ENCODE assay signal across 9 cellular contexts in the genomic region with DNA sequence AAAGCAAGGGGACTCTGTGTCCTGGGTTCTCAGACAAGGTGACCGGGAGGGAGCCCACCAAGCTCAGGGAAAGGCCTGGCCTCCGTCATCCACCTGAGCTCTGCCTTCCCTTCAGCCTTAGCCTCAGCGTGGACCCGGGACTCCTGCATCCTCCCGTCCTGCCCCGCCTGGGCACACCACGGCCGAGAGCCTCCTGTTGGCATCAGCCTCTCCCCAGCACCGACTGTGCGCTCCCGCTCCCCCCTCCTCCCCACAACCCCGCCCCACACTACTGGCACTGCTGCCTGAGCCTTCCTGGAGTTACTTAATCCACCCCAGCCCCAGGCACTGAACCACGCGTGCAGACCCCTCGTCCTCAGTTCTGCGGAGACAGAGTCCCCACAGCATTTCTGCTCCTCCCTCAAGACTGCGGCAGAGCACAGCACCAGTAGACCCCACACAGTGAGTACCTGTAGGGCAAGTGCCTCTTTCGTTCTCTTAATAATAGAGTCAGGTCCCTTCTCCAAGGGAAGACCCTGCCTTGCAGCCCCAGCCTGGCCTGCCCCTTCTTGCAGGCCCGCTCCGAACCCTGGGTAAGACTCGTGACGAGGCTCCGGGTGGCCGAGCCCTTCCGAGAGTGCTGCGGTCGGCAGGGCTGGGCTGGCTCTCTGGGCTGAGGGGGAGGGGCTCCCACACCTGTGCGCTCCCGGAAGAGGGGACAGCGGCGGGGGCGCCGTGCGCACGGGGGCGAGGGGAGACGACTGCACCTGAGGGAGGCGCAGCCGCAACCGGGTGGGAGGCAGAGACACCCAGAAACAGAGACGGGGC. TPM values are rescaled to one million over a fixed set of nuclear protein-coding genes. Genes with fewer than 3 reads are reported as not detected.
A peak's percentile ranks its signal among the peaks of the same experiment; 100 is the strongest.
DNase-seq lines count a peak whose midpoint lies in the region; ATAC-seq and TF ChIP-seq lines count a peak whose summit lies in the region.
"Had no signal": no experiment of that assay in that cellular context is flagged by ENCODE, and none has a peak within 500 bp of the region (broad histone marks: within the 10 kb centered on the region; RNA-seq: fewer than 3 reads in every experiment).

A gene with protein sequence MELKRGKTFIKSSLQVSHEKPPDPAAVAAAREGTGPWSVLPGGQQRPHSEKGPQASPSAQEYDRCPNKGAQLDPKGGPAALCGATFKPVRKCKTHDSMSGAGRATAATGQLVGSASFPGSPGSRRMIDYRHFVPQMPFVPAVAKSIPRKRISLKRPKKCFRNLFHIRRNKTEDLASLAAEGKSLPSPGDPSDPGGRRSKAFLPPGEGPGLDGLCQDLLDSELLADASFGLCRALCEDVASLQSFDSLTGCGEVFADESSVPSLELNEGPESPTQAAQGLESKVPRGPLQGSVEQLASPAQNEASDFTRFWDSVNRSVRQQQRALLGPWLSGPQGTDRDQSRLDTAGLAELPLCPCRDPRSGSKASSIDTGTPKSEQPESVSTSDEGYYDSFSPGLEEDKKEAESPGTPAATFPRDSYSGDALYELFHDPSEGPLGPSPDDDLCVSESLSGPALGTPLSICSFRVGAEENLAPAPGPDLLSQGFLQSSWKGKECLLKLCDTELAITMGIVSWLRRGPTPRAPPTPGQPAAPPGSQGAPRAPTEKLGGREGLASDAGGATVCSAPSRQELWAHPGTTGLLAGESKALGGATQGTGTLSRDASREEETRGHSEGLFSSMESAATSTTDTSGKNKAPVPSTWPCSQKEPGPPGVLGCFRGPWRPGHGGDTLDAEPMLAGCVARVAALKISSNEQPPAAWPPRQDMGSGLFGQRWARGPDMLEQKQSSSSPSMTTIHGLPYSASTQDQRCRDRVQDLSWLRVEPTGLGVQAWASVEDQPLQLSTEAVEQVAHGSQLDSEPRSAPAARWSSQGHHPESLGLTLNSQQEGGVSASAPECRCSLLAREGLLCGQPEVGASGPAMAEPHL (plus strand): TSS at position 307 of the 807 bp plus-strand sequence. CDS start 6,533 bp downstream, outside the sequence.

- H3K4me1 Mint-ChIP-seq in endodermal cell: peaks cover 14% of the 10 kb centered on the region
- no peaks in the 10 kb centered on the region for H3K4me1 Mint-ChIP-seq in T-helper 2 cell treated with Interferon-gamma antibody and Interleukin-4, amounts not matched to agents 5 μg/mL and 100 μg/mL, for 36 hours (ENCODE audit: low read depth)

- peak; percentile 20 for ATAC-seq in GM19328 (IDR thresholded peaks at IDR 0.05; ENCODE audit: unreplicated experiment)

- no peak within 1 kb of the TSS for H3K18ac ChIP-seq in trophoblast cell (ENCODE audit: low read length)

- H3K36me3 ChIP-seq in endodermal cell (ENCODE audit: control insufficient read depth, insufficient read depth, low read length) (no peaks in the 10 kb centered on the region), trophoblast cell (ENCODE audit: control insufficient read depth in 1 of 2, insufficient read depth in 2 of 2, low read length in 2 of 2) (no peaks in the 10 kb centered on the region)

- no peak within 1 kb of the TSS for H2BK120ac ChIP-seq in trophoblast cell (ENCODE audit: insufficient read depth, low read length, poor library complexity)

- no peaks in the 10 kb centered on the region for H3K79me2 ChIP-seq in trophoblast cell (ENCODE audit: control insufficient read depth, insufficient read depth, low read length, poor library complexity)

- H4K91ac ChIP-seq in trophoblast cell (ENCODE audit: low read depth, low read length): no peak within 1 kb of the TSS

- H2BK12ac ChIP-seq in trophoblast cell (ENCODE audit: low read length): no peak within 1 kb of the TSS

- peak within 1 kb of the TSS; percentile 82 for H3K4me3 Mint-ChIP-seq in endodermal cell
- H3K4me3 Mint-ChIP-seq in T-helper 2 cell treated with Interferon-gamma antibody and Interleukin-4, amounts not matched to agents 5 μg/mL and 100 μg/mL, for 36 hours: no peak within 1 kb of the TSS

- no peak within 1 kb of the TSS for H2AK5ac ChIP-seq in trophoblast cell (ENCODE audit: low read length)

- H3K4me3 ChIP-seq in endodermal cell (ENCODE audit: low read length) (peak within 1 kb of the TSS; percentile 83), trophoblast cell (ENCODE audit: low read depth, low read length) (peak within 1 kb of the TSS; percentile 73)

- no peak within 1 kb of the TSS for H3K4ac ChIP-seq in trophoblast cell (ENCODE audit: low read depth, low read length)

- no peak within 1 kb of the TSS for H3K14ac ChIP-seq in trophoblast cell (ENCODE audit: low read length)

- H3K4me1 ChIP-seq in endodermal cell (ENCODE audit: control insufficient read depth, insufficient read depth, low read length): no peaks in the 10 kb centered on the region
- H3K4me1 ChIP-seq in trophoblast cell (ENCODE audit: control insufficient read depth in 1 of 2, insufficient read depth in 2 of 2, low read length in 2 of 2): peaks cover 3 to 5% of the 10 kb centered on the region in 2 experiments

- H3K36me3 Mint-ChIP-seq in endodermal cell (ENCODE audit: low read depth): no peaks in the 10 kb centered on the region
- no peaks in the 10 kb centered on the region for H3K36me3 Mint-ChIP-seq in T-helper 2 cell treated with Interferon-gamma antibody and Interleukin-4, amounts not matched to agents 5 μg/mL and 100 μg/mL, for 36 hours (ENCODE audit: low read depth)

- H3K23ac ChIP-seq in trophoblast cell (ENCODE audit: low read length): no peak within 1 kb of the TSS

- peak within 1 kb of the TSS; percentile 70 for H3K27ac Mint-ChIP-seq in endodermal cell
- H3K27ac Mint-ChIP-seq in T-helper 2 cell treated with Interferon-gamma antibody and Interleukin-4, amounts not matched to agents 5 μg/mL and 100 μg/mL, for 36 hours: no peak within 1 kb of the TSS

- H3K9me3 Mint-ChIP-seq in endodermal cell: no peaks in the 10 kb centered on the region
- H3K9me3 Mint-ChIP-seq in T-helper 2 cell treated with Interferon-gamma antibody and Interleukin-4, amounts not matched to agents 5 μg/mL and 100 μg/mL, for 36 hours: no peaks in the 10 kb centered on the region

- no peak within 1 kb of the TSS for H2BK5ac ChIP-seq in trophoblast cell (ENCODE audit: low read depth, low read length, poor library complexity)

- H3K9me3 ChIP-seq in endodermal cell (ENCODE audit: control insufficient read depth, low read length) (no peaks in the 10 kb centered on the region), trophoblast cell (ENCODE audit: insufficient read depth, low read depth, low read length) (peaks cover 1% of the 10 kb centered on the region)

- no peak within 1 kb of the TSS for H2AFZ ChIP-seq in trophoblast cell (ENCODE audit: insufficient read depth, low read length, poor library complexity)

- peaks cover 47% of the 10 kb centered on the region for H3K27me3 ChIP-seq in endodermal cell (ENCODE audit: control insufficient read depth, insufficient read depth, low read length, poor library complexity, severe bottlenecking)
- H3K27me3 ChIP-seq in trophoblast cell (ENCODE audit: insufficient read depth, low read length): peaks cover 20% of the 10 kb centered on the region

- peak within 1 kb of the TSS; percentile 96 for H3K4me2 ChIP-seq in trophoblast cell (ENCODE audit: low read length)

- no peak within 1 kb of the TSS for H4K12ac ChIP-seq in trophoblast cell (ENCODE audit: low read depth, low read length)

- 7 to 8% methylated on average over 23 to 41 of the region's 41 CpGs for WGBS in endodermal cell (ENCODE audit: insufficient coverage in 1 of 2, insufficient read length in 1 of 2), 2 experiments
- no CpG with 5 or more reads among the region's 41 CpGs for WGBS in trophoblast cell (ENCODE audit: extremely low coverage, insufficient coverage, insufficient read length)

- DNase-seq in NCI-H2107 treated with DMSO at 0.1 percent for 48 hours (lab: John Stamatoyannopoulos, UW; ENCODE audit: unreplicated experiment): peak; percentile 10
- DNase-seq in endodermal cell: peak; percentile 91
- DNase-seq in trophoblast cell: peak in 1 of 2 donors; percentile 9
- DNase-seq in mesenteric fat pad (ENCODE audit: low spot score): no peak
- DNase-seq in MV-4-11 (lab: John Stamatoyannopoulos, UW): no peak
- no peak for DNase-seq in kidney glomerular epithelial cell (lab: John Stamatoyannopoulos, UW)
- DNase-seq in T-helper 2 cell treated with Interferon-gamma antibody and Interleukin-4, amounts not matched to agents 5 μg/mL and 100 μg/mL, for 36 hours (ENCODE audit: low spot score): no peak

- TF ChIP-seq CTCF in endodermal cell (conservative IDR thresholded peaks at IDR 0.05): no peak

- peaks cover 41% of the 10 kb centered on the region for H3K27me3 Mint-ChIP-seq in endodermal cell (ENCODE audit: insufficient read depth)
- H3K27me3 Mint-ChIP-seq in T-helper 2 cell treated with Interferon-gamma antibody and Interleukin-4, amounts not matched to agents 5 μg/mL and 100 μg/mL, for 36 hours (ENCODE audit: low read depth): peaks cover 33% of the 10 kb centered on the region

- no peak within 1 kb of the TSS for H3K27ac ChIP-seq in endodermal cell (ENCODE audit: low read depth, low read length)
- H3K27ac ChIP-seq in trophoblast cell (ENCODE audit: low read depth, low read length): no peak within 1 kb of the TSS

- no peak within 1 kb of the TSS for H4K8ac ChIP-seq in trophoblast cell (ENCODE audit: low read depth, low read length)

- no peaks in the 10 kb centered on the region for H3K79me1 ChIP-seq in trophoblast cell (ENCODE audit: low read length)

- H3K9ac ChIP-seq in endodermal cell (ENCODE audit: extremely low read depth, low read length, poor library complexity, severe bottlenecking) (no peak within 1 kb of the TSS), trophoblast cell (ENCODE audit: low read length) (no peak within 1 kb of the TSS)

RNA-seq across cellular contexts. Expression of the gene that starts here (rescaled TPM):
- total RNA-seq in endodermal cell: 1 to 10 TPM in 1 of 2 donors, under 1 TPM in 1; 0.91 to 2.3 TPM
- polyA plus RNA-seq in endodermal cell (2013, experiment 1 of 2): 0.57 TPM
- 0.41 TPM for polyA plus RNA-seq in endodermal cell (2013, experiment 2 of 2)
- polyA plus RNA-seq in trophoblast cell (2013): not detected in 2 replicates
- not detected for total RNA-seq in mesenteric fat pad
- total RNA-seq: T-helper 2 cell treated with Interferon-gamma antibody and Interleukin-4, amounts not matched to agents 100 ng/mL and 5 ng/mL, for 36 hours had no signal

Comparison
In these comparisons a context has a peak if more than half of its experiments do, and no peak if none do; other contexts are left out.
1. DNase-seq: peak in NCI-H2107 treated with DMSO at 0.1 percent for 48 hours (single experiment) and endodermal cell (single experiment); none in mesenteric fat pad (single experiment), MV-4-11 (single experiment), kidney glomerular epithelial cell (single experiment) and T-helper 2 cell treated with Interferon-gamma antibody and Interleukin-4, amounts not matched to agents 5 μg/mL and 100 μg/mL, for 36 hours (single experiment).